Comparison of ENCODE assay signal across 13 cellular contexts in genomic region chr7:137579913-137580640, GRCh38.
A peak's percentile ranks its signal among the peaks of the same experiment; 100 is the strongest.
DNase-seq lines count a peak whose midpoint lies in the region; ATAC-seq, FAIRE-seq and TF ChIP-seq lines count a peak whose summit lies in the region.
"Had no signal": no experiment of that assay in that cellular context is flagged by ENCODE, and none has a peak within 500 bp of the region (broad histone marks: within the 10 kb centered on the region; RNA-seq: fewer than 3 reads in every experiment).

No MANE protein-coding gene starts in this region.

- peak overlapping the region; percentile 78 for H3K4me2 ChIP-seq in smooth muscle cell

- H3K36me3 ChIP-seq in smooth muscle cell (ENCODE audit: low read depth): no peaks in the 10 kb centered on the region

- no peak overlapping the region for H3K4me3 ChIP-seq in fibroblast of the aortic adventitia (ENCODE audit: low read depth, low read length)
- no peak overlapping the region for H3K4me3 ChIP-seq in smooth muscle cell

- no peak for TF ChIP-seq CTCF in WTC11 (IDR thresholded peaks at IDR 0.05)
- no peak for TF ChIP-seq CTCF in fibroblast of the aortic adventitia (IDR thresholded peaks at IDR 0.05; ENCODE audit: insufficient read depth, low read length)
- no peak for TF ChIP-seq CTCF in smooth muscle cell (IDR thresholded peaks at IDR 0.05; ENCODE audit: borderline replicate concordance, insufficient read depth, poor library complexity, severe bottlenecking)

- no peak for TF ChIP-seq POLR2A in H54 (IDR thresholded peaks at IDR 0.05; ENCODE audit: low read depth, low read length)

- peak overlapping the region; percentile 20 for H2AFZ ChIP-seq in smooth muscle cell (ENCODE audit: low read depth)

- ATAC-seq in WTC11 (no peak), left ventricle myocardium superior (no peak), GM18858 (IDR thresholded peaks at IDR 0.05; ENCODE audit: unreplicated experiment) (no peak)
- ATAC-seq: sciatic nerve had no signal

- no peaks in the 10 kb centered on the region for H3K79me2 ChIP-seq in smooth muscle cell (ENCODE audit: low read depth)

- H3K9ac ChIP-seq in smooth muscle cell (ENCODE audit: low read depth): peak overlapping the region; percentile 70

- H3K4me1 ChIP-seq in smooth muscle cell (ENCODE audit: low read depth): peaks cover 16% of the 10 kb centered on the region

- no peaks in the 10 kb centered on the region for H3K27me3 Mint-ChIP-seq in WTC11 (ENCODE audit: low read depth)

- intact Hi-C loops in head of caudate nucleus (cut with DNase I) (no loop called here), left ventricle myocardium superior (cut with micrococcal nuclease) (no loop called here)

- H3K9me3 Mint-ChIP-seq in WTC11: no peaks in the 10 kb centered on the region

- DNase-seq in H54 (ENCODE audit: insufficient read length, low spot score) (peak; percentile 18), WTC11 (ENCODE audit: low spot score) (no peak), fibroblast of the aortic adventitia (ENCODE audit: low read depth) (peak; percentile 70), smooth muscle cell (lab: John Stamatoyannopoulos, UW; ENCODE audit: unreplicated experiment) (no peak), head of caudate nucleus (no peak), left ventricle myocardium superior (no peak)
- no peak for DNase-seq in activated T-cell treated with anti-CD3 and anti-CD28 coated beads, Interleukin-2, amount 50 U/mL, for 1 hour
- DNase-seq: activated CD4-positive, alpha-beta T cell treated with anti-CD3 and anti-CD28 coated beads for 1 hour; DMS153; MV-4-11; NCI-H524 had no signal

- 33% methylated on average over 2 of the region's 2 CpGs for WGBS in smooth muscle cell (ENCODE audit: low lambda C conversion rate)

- no peaks in the 10 kb centered on the region for H3K27me3 ChIP-seq in smooth muscle cell (ENCODE audit: low read depth)

- H3K36me3 Mint-ChIP-seq in WTC11: no peaks in the 10 kb centered on the region

- 0 out of 2 replicates have a peak overlapping the region, but pooled peaks have one; percentile 27 for H3K27ac Mint-ChIP-seq in WTC11

- no peaks in the 10 kb centered on the region for H4K20me1 ChIP-seq in smooth muscle cell (ENCODE audit: low read depth)

- CTCF ChIA-PET in WTC11 (lab: Charles Lee): no interaction called here

- no peak overlapping the region for H3K4me3 Mint-ChIP-seq in WTC11

- H3K27ac ChIP-seq in smooth muscle cell (ENCODE audit: low read depth): peak overlapping the region; percentile 92

- POLR2A ChIA-PET in WTC11 (lab: Charles Lee): no interaction called here

- peaks cover 26% of the 10 kb centered on the region for H3K4me1 Mint-ChIP-seq in WTC11

- H3F3A ChIP-seq in smooth muscle cell (ENCODE audit: low read depth): peaks cover 4% of the 10 kb centered on the region

- no peaks in the 10 kb centered on the region for H3K9me3 ChIP-seq in smooth muscle cell (replicated peaks; ENCODE audit: low read depth)

- FAIRE-seq in H54 (lab: Jason Lieb, UNC): peak; percentile 93

TF ChIP-seq in WTC11, 78 proteins besides CTCF, POLR2A, EP300 and RAD21 (continues in another document):
- TF ChIP-seq, protein P1, sequence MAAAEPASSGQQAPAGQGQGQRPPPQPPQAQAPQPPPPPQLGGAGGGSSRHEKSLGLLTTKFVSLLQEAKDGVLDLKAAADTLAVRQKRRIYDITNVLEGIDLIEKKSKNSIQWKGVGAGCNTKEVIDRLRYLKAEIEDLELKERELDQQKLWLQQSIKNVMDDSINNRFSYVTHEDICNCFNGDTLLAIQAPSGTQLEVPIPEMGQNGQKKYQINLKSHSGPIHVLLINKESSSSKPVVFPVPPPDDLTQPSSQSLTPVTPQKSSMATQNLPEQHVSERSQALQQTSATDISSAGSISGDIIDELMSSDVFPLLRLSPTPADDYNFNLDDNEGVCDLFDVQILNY (CRISPR knock-in tag; IDR thresholded peaks at IDR 0.05): no peak
- TF ChIP-seq, protein P2, sequence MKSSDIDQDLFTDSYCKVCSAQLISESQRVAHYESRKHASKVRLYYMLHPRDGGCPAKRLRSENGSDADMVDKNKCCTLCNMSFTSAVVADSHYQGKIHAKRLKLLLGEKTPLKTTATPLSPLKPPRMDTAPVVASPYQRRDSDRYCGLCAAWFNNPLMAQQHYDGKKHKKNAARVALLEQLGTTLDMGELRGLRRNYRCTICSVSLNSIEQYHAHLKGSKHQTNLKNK (CRISPR knock-in tag; IDR thresholded peaks at IDR 0.05): no peak
- no peak for TF ChIP-seq ATF6 (CRISPR knock-in tag; IDR thresholded peaks at IDR 0.05)
- TF ChIP-seq, protein P3, sequence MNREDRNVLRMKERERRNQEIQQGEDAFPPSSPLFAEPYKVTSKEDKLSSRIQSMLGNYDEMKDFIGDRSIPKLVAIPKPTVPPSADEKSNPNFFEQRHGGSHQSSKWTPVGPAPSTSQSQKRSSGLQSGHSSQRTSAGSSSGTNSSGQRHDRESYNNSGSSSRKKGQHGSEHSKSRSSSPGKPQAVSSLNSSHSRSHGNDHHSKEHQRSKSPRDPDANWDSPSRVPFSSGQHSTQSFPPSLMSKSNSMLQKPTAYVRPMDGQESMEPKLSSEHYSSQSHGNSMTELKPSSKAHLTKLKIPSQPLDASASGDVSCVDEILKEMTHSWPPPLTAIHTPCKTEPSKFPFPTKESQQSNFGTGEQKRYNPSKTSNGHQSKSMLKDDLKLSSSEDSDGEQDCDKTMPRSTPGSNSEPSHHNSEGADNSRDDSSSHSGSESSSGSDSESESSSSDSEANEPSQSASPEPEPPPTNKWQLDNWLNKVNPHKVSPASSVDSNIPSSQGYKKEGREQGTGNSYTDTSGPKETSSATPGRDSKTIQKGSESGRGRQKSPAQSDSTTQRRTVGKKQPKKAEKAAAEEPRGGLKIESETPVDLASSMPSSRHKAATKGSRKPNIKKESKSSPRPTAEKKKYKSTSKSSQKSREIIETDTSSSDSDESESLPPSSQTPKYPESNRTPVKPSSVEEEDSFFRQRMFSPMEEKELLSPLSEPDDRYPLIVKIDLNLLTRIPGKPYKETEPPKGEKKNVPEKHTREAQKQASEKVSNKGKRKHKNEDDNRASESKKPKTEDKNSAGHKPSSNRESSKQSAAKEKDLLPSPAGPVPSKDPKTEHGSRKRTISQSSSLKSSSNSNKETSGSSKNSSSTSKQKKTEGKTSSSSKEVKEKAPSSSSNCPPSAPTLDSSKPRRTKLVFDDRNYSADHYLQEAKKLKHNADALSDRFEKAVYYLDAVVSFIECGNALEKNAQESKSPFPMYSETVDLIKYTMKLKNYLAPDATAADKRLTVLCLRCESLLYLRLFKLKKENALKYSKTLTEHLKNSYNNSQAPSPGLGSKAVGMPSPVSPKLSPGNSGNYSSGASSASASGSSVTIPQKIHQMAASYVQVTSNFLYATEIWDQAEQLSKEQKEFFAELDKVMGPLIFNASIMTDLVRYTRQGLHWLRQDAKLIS (CRISPR knock-in tag; IDR thresholded peaks at IDR 0.05; ENCODE audit: borderline replicate concordance): no peak
- no peak for TF ChIP-seq NFE2L1 (CRISPR knock-in tag; IDR thresholded peaks at IDR 0.05)
- TF ChIP-seq NR2C2 (CRISPR knock-in tag; IDR thresholded peaks at IDR 0.05): no peak
- no peak for TF ChIP-seq USF2 (CRISPR knock-in tag; IDR thresholded peaks at IDR 0.05)
- TF ChIP-seq SOX15 (CRISPR knock-in tag; IDR thresholded peaks at IDR 0.05): no peak
- TF ChIP-seq, protein P4, sequence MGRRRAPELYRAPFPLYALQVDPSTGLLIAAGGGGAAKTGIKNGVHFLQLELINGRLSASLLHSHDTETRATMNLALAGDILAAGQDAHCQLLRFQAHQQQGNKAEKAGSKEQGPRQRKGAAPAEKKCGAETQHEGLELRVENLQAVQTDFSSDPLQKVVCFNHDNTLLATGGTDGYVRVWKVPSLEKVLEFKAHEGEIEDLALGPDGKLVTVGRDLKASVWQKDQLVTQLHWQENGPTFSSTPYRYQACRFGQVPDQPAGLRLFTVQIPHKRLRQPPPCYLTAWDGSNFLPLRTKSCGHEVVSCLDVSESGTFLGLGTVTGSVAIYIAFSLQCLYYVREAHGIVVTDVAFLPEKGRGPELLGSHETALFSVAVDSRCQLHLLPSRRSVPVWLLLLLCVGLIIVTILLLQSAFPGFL (CRISPR knock-in tag; IDR thresholded peaks at IDR 0.05; ENCODE audit: borderline replicate concordance): no peak
- no peak for TF ChIP-seq OVOL2 (CRISPR knock-in tag; IDR thresholded peaks at IDR 0.05; ENCODE audit: borderline replicate concordance)
- TF ChIP-seq NFYB (CRISPR knock-in tag; conservative IDR thresholded peaks at IDR 0.05; ENCODE audit: low read depth): no peak
- TF ChIP-seq, protein P5, sequence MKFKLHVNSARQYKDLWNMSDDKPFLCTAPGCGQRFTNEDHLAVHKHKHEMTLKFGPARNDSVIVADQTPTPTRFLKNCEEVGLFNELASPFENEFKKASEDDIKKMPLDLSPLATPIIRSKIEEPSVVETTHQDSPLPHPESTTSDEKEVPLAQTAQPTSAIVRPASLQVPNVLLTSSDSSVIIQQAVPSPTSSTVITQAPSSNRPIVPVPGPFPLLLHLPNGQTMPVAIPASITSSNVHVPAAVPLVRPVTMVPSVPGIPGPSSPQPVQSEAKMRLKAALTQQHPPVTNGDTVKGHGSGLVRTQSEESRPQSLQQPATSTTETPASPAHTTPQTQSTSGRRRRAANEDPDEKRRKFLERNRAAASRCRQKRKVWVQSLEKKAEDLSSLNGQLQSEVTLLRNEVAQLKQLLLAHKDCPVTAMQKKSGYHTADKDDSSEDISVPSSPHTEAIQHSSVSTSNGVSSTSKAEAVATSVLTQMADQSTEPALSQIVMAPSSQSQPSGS (CRISPR knock-in tag; IDR thresholded peaks at IDR 0.05; ENCODE audit: borderline replicate concordance, low read depth): no peak

Comparison
In these comparisons a context has a peak if more than half of its experiments do, and no peak if none do; other contexts are left out.
1. DNase-seq: peak in H54 (single experiment) and fibroblast of the aortic adventitia (single experiment); none in WTC11 (single experiment), smooth muscle cell (single experiment), activated T-cell treated with anti-CD3 and anti-CD28 coated beads, Interleukin-2, amount 50 U/mL, for 1 hour (single experiment), head of caudate nucleus (0 of 42) and left ventricle myocardium superior (single experiment).